1 cellular context compared by ENCODE assay signal in genomic region chr4:102501176-102501634, GRCh38.
TF ChIP-seq lines count a peak whose summit lies in the region.

Gene NFKB1, plus strand, starts transcription at chr4:102501359. Its CDS starts 24,160 bp downstream, at chr4:102525519.

TF ChIP-seq in HepG2, 621 proteins besides CTCF, POLR2A, EP300 and RAD21 (continued from another document and continues in another):
- TF ChIP-seq HMGXB4 (CRISPR knock-in tag; IDR thresholded peaks at IDR 0.05; ENCODE audit: borderline replicate concordance in 1 of 2, low read depth in 1 of 2), result peak in 1 of 2 experiments; percentile 2; a peak in 1 of 4 replicates
- TF ChIP-seq ASH2L (IDR thresholded peaks at IDR 0.05; ENCODE audit: insufficient read length, low read depth, low read length), result peak; percentile 36
- peak; percentile 4; the same call in 1 of the 2 replicates for TF ChIP-seq ZNF232 (CRISPR knock-in tag; IDR thresholded peaks at IDR 0.05; ENCODE audit: borderline replicate concordance)
- TF ChIP-seq BRD4 (CRISPR knock-in tag; IDR thresholded peaks at IDR 0.05), result peak; percentile 35; the same call in 1 of the 2 replicates
- no peak for TF ChIP-seq RFXAP (CRISPR knock-in tag; IDR thresholded peaks at IDR 0.05; ENCODE audit: borderline replicate concordance)
- no peak for TF ChIP-seq ZBTB26 (CRISPR knock-in tag; IDR thresholded peaks at IDR 0.05; ENCODE audit: borderline replicate concordance)
- TF ChIP-seq REPIN1 (CRISPR knock-in tag; IDR thresholded peaks at IDR 0.05; ENCODE audit: borderline replicate concordance, low read depth), result 0 out of 2 replicates have a peak, but pooled peaks have one; percentile 22
- TF ChIP-seq KLF11 (CRISPR knock-in tag; IDR thresholded peaks at IDR 0.05), result no peak
- no peak for TF ChIP-seq HHEX (CRISPR knock-in tag; IDR thresholded peaks at IDR 0.05)
- peak; percentile 40; the same call in 1 of the 2 replicates for TF ChIP-seq TAF1 (CRISPR knock-in tag; IDR thresholded peaks at IDR 0.05)
- no peak for TF ChIP-seq ZNF318 (CRISPR knock-in tag; IDR thresholded peaks at IDR 0.05)
- TF ChIP-seq ZFY (CRISPR knock-in tag; IDR thresholded peaks at IDR 0.05), result peak; percentile 48; the same call in 1 of the 2 replicates
- TF ChIP-seq SP5 (CRISPR knock-in tag; IDR thresholded peaks at IDR 0.05; ENCODE audit: borderline replicate concordance, low read depth), result no peak
- no peak for TF ChIP-seq ZNF572 (CRISPR knock-in tag; IDR thresholded peaks at IDR 0.05)
- TF ChIP-seq ARNTL (CRISPR knock-in tag; IDR thresholded peaks at IDR 0.05), result no peak
- TF ChIP-seq THAP8 (CRISPR knock-in tag; IDR thresholded peaks at IDR 0.05; ENCODE audit: borderline replicate concordance), result 0 out of 2 replicates have a peak, but pooled peaks have one; percentile 16
- TF ChIP-seq ZNF563 (CRISPR knock-in tag; IDR thresholded peaks at IDR 0.05), result peak; percentile 17; the same call in 1 of the 2 replicates
- TF ChIP-seq TBX2 (CRISPR knock-in tag; IDR thresholded peaks at IDR 0.05; ENCODE audit: borderline replicate concordance), result 0 out of 2 replicates have a peak, but pooled peaks have one; percentile 7
- TF ChIP-seq PITX1 (CRISPR knock-in tag; IDR thresholded peaks at IDR 0.05), result no peak
- no peak for TF ChIP-seq HNF4A (CRISPR knock-in tag; IDR thresholded peaks at IDR 0.05)
- no peak for TF ChIP-seq ZNF414 (CRISPR knock-in tag; IDR thresholded peaks at IDR 0.05)
- 0 out of 2 replicates have a peak, but pooled peaks have one; percentile 13 for TF ChIP-seq ARNT2 (CRISPR knock-in tag; IDR thresholded peaks at IDR 0.05; ENCODE audit: low read depth)
- TF ChIP-seq ZNF329 (CRISPR knock-in tag; IDR thresholded peaks at IDR 0.05; ENCODE audit: low read depth), result 0 out of 2 replicates have a peak, but pooled peaks have one; percentile 28
- 0 out of 2 replicates have a peak, but pooled peaks have one; percentile 1 for TF ChIP-seq SPEN (CRISPR knock-in tag; IDR thresholded peaks at IDR 0.05; ENCODE audit: low read depth)
- TF ChIP-seq GABPA (IDR thresholded peaks at IDR 0.05; ENCODE audit: low read depth, low read length), result peak; percentile 28; the same call in 1 of the 2 replicates
- no peak for TF ChIP-seq GABPA (CRISPR knock-in tag; IDR thresholded peaks at IDR 0.05; ENCODE audit: low read depth)
- peak; percentile 52; the same call in 1 of the 2 replicates for TF ChIP-seq PHF8 (CRISPR knock-in tag; IDR thresholded peaks at IDR 0.05)
- no peak for TF ChIP-seq NRL (CRISPR knock-in tag; IDR thresholded peaks at IDR 0.05; ENCODE audit: borderline replicate concordance)
- TF ChIP-seq KDM2A (CRISPR knock-in tag; IDR thresholded peaks at IDR 0.05; ENCODE audit: borderline replicate concordance, low read depth), result peak; percentile 1; the same call in 1 of the 2 replicates
- TF ChIP-seq RBFOX2 (IDR thresholded peaks at IDR 0.05; ENCODE audit: low read depth, low read length), result peak; percentile 66
- TF ChIP-seq MIER2 (CRISPR knock-in tag; IDR thresholded peaks at IDR 0.05), result no peak
- no peak for TF ChIP-seq GABPB1 (CRISPR knock-in tag; IDR thresholded peaks at IDR 0.05)
- no peak for TF ChIP-seq STAG1 (CRISPR knock-in tag; IDR thresholded peaks at IDR 0.05)
- TF ChIP-seq ZNF687 (CRISPR knock-in tag; IDR thresholded peaks at IDR 0.05), result peak; percentile 37; the same call in 1 of the 2 replicates
- TF ChIP-seq ZBTB14 (CRISPR knock-in tag; IDR thresholded peaks at IDR 0.05), result 0 out of 2 replicates have a peak, but pooled peaks have one; percentile 11
- TF ChIP-seq RELA (CRISPR knock-in tag; IDR thresholded peaks at IDR 0.05), result peak; percentile 37; the same call in 1 of the 2 replicates
- no peak for TF ChIP-seq ZNF607 (CRISPR knock-in tag; IDR thresholded peaks at IDR 0.05; ENCODE audit: borderline replicate concordance)
- TF ChIP-seq ZNF777 (CRISPR knock-in tag; IDR thresholded peaks at IDR 0.05), result peak; percentile 92
- peak; percentile 36; the same call in 1 of the 2 replicates for TF ChIP-seq ETV5 (CRISPR knock-in tag; IDR thresholded peaks at IDR 0.05; ENCODE audit: borderline replicate concordance)
- no peak for TF ChIP-seq ATF4 (CRISPR knock-in tag; IDR thresholded peaks at IDR 0.05)
- peak; percentile 57 for TF ChIP-seq MAX (IDR thresholded peaks at IDR 0.05)
- 0 out of 2 replicates have a peak, but pooled peaks have one; percentile 17 for TF ChIP-seq CENPT (CRISPR knock-in tag; IDR thresholded peaks at IDR 0.05; ENCODE audit: low read depth)
